In the genomic region with DNA sequence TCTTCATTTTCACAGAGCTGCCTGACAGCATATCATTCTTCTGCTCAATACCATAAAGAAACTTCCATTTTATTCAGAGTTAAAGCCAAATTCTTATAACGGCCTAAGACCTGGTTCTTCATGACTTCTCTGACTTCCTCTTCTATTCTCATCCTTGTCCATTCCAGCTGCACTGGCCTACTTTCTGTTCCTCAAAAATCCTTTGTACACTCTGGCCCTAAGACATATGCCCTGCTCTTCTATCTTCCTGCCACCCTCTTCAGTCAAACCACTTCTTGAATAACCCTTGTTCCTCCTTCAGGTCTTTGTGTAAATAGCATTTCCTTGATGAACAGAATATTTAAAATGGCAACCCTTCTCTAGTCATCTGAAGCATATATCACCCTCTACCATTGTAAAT, we compare ENCODE assay signal across 1 cellular context.
TF ChIP-seq lines count a peak whose summit lies in the region.

No MANE protein-coding gene starts in this region.

TF ChIP-seq in GM23338, 12 proteins besides CTCF, POLR2A, EP300 and RAD21:
- TF ChIP-seq, protein P1, sequence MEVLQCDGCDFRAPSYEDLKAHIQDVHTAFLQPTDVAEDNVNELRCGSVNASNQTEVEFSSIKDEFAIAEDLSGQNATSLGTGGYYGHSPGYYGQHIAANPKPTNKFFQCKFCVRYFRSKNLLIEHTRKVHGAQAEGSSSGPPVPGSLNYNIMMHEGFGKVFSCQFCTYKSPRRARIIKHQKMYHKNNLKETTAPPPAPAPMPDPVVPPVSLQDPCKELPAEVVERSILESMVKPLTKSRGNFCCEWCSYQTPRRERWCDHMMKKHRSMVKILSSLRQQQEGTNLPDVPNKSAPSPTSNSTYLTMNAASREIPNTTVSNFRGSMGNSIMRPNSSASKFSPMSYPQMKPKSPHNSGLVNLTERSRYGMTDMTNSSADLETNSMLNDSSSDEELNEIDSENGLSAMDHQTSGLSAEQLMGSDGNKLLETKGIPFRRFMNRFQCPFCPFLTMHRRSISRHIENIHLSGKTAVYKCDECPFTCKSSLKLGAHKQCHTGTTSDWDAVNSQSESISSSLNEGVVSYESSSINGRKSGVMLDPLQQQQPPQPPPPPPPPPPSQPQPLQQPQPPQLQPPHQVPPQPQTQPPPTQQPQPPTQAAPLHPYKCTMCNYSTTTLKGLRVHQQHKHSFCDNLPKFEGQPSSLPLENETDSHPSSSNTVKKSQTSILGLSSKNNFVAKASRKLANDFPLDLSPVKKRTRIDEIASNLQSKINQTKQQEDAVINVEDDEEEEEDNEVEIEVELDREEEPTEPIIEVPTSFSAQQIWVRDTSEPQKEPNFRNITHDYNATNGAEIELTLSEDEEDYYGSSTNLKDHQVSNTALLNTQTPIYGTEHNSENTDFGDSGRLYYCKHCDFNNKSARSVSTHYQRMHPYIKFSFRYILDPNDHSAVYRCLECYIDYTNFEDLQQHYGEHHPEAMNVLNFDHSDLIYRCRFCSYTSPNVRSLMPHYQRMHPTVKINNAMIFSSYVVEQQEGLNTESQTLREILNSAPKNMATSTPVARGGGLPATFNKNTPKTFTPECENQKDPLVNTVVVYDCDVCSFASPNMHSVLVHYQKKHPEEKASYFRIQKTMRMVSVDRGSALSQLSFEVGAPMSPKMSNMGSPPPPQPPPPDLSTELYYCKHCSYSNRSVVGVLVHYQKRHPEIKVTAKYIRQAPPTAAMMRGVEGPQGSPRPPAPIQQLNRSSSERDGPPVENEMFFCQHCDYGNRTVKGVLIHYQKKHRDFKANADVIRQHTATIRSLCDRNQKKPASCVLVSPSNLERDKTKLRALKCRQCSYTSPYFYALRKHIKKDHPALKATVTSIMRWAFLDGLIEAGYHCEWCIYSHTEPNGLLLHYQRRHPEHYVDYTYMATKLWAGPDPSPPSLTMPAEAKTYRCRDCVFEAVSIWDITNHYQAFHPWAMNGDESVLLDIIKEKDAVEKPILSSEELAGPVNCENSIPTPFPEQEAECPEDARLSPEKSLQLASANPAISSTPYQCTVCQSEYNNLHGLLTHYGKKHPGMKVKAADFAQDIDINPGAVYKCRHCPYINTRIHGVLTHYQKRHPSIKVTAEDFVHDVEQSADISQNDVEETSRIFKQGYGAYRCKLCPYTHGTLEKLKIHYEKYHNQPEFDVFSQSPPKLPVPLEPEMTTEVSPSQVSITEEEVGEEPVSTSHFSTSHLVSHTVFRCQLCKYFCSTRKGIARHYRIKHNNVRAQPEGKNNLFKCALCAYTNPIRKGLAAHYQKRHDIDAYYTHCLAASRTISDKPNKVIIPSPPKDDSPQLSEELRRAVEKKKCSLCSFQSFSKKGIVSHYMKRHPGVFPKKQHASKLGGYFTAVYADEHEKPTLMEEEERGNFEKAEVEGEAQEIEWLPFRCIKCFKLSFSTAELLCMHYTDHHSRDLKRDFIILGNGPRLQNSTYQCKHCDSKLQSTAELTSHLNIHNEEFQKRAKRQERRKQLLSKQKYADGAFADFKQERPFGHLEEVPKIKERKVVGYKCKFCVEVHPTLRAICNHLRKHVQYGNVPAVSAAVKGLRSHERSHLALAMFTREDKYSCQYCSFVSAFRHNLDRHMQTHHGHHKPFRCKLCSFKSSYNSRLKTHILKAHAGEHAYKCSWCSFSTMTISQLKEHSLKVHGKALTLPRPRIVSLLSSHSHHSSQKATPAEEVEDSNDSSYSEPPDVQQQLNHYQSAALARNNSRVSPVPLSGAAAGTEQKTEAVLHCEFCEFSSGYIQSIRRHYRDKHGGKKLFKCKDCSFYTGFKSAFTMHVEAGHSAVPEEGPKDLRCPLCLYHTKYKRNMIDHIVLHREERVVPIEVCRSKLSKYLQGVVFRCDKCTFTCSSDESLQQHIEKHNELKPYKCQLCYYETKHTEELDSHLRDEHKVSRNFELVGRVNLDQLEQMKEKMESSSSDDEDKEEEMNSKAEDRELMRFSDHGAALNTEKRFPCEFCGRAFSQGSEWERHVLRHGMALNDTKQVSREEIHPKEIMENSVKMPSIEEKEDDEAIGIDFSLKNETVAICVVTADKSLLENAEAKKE (CRISPR knock-in tag; IDR thresholded peaks at IDR 0.05), result no peak
- no peak for TF ChIP-seq EZH2 (IDR thresholded peaks at IDR 0.05; ENCODE audit: low read depth, unreplicated experiment)
- no peak for TF ChIP-seq POLR2AphosphoS5 (IDR thresholded peaks at IDR 0.05; ENCODE audit: low read depth)
- TF ChIP-seq NANOG (IDR thresholded peaks at IDR 0.05; ENCODE audit: borderline replicate concordance), result no peak
- TF ChIP-seq, protein P2, sequence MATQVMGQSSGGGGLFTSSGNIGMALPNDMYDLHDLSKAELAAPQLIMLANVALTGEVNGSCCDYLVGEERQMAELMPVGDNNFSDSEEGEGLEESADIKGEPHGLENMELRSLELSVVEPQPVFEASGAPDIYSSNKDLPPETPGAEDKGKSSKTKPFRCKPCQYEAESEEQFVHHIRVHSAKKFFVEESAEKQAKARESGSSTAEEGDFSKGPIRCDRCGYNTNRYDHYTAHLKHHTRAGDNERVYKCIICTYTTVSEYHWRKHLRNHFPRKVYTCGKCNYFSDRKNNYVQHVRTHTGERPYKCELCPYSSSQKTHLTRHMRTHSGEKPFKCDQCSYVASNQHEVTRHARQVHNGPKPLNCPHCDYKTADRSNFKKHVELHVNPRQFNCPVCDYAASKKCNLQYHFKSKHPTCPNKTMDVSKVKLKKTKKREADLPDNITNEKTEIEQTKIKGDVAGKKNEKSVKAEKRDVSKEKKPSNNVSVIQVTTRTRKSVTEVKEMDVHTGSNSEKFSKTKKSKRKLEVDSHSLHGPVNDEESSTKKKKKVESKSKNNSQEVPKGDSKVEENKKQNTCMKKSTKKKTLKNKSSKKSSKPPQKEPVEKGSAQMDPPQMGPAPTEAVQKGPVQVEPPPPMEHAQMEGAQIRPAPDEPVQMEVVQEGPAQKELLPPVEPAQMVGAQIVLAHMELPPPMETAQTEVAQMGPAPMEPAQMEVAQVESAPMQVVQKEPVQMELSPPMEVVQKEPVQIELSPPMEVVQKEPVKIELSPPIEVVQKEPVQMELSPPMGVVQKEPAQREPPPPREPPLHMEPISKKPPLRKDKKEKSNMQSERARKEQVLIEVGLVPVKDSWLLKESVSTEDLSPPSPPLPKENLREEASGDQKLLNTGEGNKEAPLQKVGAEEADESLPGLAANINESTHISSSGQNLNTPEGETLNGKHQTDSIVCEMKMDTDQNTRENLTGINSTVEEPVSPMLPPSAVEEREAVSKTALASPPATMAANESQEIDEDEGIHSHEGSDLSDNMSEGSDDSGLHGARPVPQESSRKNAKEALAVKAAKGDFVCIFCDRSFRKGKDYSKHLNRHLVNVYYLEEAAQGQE (IDR thresholded peaks at IDR 0.05; ENCODE audit: unreplicated experiment), result no peak
- no peak for TF ChIP-seq ZNF114 (CRISPR knock-in tag; IDR thresholded peaks at IDR 0.05)
- no peak for TF ChIP-seq JUNB (IDR thresholded peaks at IDR 0.05; ENCODE audit: unreplicated experiment)
- TF ChIP-seq, protein P3, sequence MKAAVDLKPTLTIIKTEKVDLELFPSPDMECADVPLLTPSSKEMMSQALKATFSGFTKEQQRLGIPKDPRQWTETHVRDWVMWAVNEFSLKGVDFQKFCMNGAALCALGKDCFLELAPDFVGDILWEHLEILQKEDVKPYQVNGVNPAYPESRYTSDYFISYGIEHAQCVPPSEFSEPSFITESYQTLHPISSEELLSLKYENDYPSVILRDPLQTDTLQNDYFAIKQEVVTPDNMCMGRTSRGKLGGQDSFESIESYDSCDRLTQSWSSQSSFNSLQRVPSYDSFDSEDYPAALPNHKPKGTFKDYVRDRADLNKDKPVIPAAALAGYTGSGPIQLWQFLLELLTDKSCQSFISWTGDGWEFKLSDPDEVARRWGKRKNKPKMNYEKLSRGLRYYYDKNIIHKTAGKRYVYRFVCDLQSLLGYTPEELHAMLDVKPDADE (IDR thresholded peaks at IDR 0.05), result no peak
- TF ChIP-seq EZH2phosphoT487 (IDR thresholded peaks at IDR 0.05; ENCODE audit: unreplicated experiment), result no peak
- TF ChIP-seq CREB1 (CRISPR knock-in tag; IDR thresholded peaks at IDR 0.05; ENCODE audit: low read depth), result no peak
- TF ChIP-seq STAT1 (IDR thresholded peaks at IDR 0.05; ENCODE audit: unreplicated experiment), result no peak
- no peak for TF ChIP-seq ZNF331 (CRISPR knock-in tag; IDR thresholded peaks at IDR 0.05; ENCODE audit: low read depth)
